ENCODE assay signal across 1 cellular context in the genomic region with DNA sequence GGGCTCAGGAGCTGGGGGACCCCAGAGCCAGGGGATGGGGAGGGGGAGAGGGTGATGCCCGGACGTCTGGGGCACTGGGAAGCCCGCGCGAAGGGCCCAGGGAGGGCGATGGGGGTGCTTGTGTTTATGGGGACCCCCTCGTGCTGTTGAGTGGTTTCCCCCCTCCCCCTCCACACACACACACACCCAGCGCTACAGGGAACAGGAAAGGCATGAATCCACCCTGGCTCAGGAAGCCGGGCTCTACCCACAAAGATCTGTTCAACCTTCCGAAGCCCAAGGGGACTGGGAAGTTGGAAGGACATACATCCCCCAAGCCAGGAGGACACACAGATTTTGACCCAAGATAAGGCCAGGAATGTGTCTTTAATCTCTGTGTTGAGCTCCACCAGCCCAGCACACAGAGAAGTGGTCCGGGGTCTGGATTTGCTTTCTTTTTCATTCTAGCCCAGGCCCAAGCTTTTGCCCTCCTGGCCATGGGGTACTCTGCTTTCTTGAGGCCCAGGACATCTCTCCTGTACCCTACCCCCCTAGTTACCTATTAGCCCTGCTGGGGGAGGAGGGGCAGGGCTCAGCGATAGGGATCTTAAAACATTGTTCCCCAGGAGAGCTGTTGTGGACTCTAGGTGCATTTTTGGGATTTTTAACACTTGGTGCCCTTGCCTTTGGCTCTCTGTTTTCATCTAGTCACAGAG.
TF ChIP-seq lines count a peak whose summit lies in the region.

No MANE protein-coding gene starts in this region.

TF ChIP-seq in HepG2, 621 proteins besides CTCF, POLR2A, EP300 and RAD21 (continued from another document and continues in another):
- TF ChIP-seq ZNF232 (CRISPR knock-in tag; IDR thresholded peaks at IDR 0.05; ENCODE audit: borderline replicate concordance): 0 out of 2 replicates have a peak, but pooled peaks have one; percentile 27
- TF ChIP-seq, protein P1, sequence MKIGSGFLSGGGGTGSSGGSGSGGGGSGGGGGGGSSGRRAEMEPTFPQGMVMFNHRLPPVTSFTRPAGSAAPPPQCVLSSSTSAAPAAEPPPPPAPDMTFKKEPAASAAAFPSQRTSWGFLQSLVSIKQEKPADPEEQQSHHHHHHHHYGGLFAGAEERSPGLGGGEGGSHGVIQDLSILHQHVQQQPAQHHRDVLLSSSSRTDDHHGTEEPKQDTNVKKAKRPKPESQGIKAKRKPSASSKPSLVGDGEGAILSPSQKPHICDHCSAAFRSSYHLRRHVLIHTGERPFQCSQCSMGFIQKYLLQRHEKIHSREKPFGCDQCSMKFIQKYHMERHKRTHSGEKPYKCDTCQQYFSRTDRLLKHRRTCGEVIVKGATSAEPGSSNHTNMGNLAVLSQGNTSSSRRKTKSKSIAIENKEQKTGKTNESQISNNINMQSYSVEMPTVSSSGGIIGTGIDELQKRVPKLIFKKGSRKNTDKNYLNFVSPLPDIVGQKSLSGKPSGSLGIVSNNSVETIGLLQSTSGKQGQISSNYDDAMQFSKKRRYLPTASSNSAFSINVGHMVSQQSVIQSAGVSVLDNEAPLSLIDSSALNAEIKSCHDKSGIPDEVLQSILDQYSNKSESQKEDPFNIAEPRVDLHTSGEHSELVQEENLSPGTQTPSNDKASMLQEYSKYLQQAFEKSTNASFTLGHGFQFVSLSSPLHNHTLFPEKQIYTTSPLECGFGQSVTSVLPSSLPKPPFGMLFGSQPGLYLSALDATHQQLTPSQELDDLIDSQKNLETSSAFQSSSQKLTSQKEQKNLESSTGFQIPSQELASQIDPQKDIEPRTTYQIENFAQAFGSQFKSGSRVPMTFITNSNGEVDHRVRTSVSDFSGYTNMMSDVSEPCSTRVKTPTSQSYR (CRISPR knock-in tag; IDR thresholded peaks at IDR 0.05; ENCODE audit: borderline replicate concordance): 0 out of 2 replicates have a peak, but pooled peaks have one; percentile 16
- TF ChIP-seq ZNF614 (CRISPR knock-in tag; IDR thresholded peaks at IDR 0.05; ENCODE audit: borderline replicate concordance): no peak
- no peak for TF ChIP-seq LCORL (IDR thresholded peaks at IDR 0.05)
- peak; percentile 59 for TF ChIP-seq LCORL (CRISPR knock-in tag; IDR thresholded peaks at IDR 0.05)
- TF ChIP-seq, protein P2, sequence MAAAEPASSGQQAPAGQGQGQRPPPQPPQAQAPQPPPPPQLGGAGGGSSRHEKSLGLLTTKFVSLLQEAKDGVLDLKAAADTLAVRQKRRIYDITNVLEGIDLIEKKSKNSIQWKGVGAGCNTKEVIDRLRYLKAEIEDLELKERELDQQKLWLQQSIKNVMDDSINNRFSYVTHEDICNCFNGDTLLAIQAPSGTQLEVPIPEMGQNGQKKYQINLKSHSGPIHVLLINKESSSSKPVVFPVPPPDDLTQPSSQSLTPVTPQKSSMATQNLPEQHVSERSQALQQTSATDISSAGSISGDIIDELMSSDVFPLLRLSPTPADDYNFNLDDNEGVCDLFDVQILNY (CRISPR knock-in tag; conservative IDR thresholded peaks at IDR 0.05): no peak
- peak; percentile 8 for TF ChIP-seq ZNF18 (CRISPR knock-in tag; IDR thresholded peaks at IDR 0.05; ENCODE audit: insufficient replicate concordance)
- TF ChIP-seq, protein P3, sequence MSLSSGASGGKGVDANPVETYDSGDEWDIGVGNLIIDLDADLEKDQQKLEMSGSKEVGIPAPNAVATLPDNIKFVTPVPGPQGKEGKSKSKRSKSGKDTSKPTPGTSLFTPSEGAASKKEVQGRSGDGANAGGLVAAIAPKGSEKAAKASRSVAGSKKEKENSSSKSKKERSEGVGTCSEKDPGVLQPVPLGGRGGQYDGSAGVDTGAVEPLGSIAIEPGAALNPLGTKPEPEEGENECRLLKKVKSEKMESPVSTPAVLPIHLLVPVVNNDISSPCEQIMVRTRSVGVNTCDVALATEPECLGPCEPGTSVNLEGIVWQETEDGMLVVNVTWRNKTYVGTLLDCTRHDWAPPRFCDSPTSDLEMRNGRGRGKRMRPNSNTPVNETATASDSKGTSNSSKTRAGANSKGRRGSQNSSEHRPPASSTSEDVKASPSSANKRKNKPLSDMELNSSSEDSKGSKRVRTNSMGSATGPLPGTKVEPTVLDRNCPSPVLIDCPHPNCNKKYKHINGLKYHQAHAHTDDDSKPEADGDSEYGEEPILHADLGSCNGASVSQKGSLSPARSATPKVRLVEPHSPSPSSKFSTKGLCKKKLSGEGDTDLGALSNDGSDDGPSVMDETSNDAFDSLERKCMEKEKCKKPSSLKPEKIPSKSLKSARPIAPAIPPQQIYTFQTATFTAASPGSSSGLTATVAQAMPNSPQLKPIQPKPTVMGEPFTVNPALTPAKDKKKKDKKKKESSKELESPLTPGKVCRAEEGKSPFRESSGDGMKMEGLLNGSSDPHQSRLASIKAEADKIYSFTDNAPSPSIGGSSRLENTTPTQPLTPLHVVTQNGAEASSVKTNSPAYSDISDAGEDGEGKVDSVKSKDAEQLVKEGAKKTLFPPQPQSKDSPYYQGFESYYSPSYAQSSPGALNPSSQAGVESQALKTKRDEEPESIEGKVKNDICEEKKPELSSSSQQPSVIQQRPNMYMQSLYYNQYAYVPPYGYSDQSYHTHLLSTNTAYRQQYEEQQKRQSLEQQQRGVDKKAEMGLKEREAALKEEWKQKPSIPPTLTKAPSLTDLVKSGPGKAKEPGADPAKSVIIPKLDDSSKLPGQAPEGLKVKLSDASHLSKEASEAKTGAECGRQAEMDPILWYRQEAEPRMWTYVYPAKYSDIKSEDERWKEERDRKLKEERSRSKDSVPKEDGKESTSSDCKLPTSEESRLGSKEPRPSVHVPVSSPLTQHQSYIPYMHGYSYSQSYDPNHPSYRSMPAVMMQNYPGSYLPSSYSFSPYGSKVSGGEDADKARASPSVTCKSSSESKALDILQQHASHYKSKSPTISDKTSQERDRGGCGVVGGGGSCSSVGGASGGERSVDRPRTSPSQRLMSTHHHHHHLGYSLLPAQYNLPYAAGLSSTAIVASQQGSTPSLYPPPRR (CRISPR knock-in tag; IDR thresholded peaks at IDR 0.05; ENCODE audit: borderline replicate concordance): 0 out of 2 replicates have a peak, but pooled peaks have one; percentile 21
- 0 out of 2 replicates have a peak, but pooled peaks have one; percentile 56 for TF ChIP-seq ZNF343 (CRISPR knock-in tag; IDR thresholded peaks at IDR 0.05)
- TF ChIP-seq, protein P4, sequence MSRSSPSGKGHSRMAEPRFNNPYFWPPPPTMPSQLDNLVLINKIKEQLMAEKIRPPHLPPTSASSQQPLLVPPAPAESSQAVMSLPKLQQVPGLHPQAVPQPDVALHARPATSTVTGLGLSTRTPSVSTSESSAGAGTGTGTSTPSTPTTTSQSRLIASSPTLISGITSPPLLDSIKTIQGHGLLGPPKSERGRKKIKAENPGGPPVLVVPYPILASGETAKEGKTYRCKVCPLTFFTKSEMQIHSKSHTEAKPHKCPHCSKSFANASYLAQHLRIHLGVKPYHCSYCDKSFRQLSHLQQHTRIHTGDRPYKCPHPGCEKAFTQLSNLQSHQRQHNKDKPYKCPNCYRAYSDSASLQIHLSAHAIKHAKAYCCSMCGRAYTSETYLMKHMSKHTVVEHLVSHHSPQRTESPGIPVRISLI (CRISPR knock-in tag; IDR thresholded peaks at IDR 0.05; ENCODE audit: borderline replicate concordance): 0 out of 2 replicates have a peak, but pooled peaks have one; percentile 9
- TF ChIP-seq HNRNPK (IDR thresholded peaks at IDR 0.05; ENCODE audit: low read depth, low read length, poor library complexity, severe bottlenecking): peak; percentile 3
- 0 out of 2 replicates have a peak, but pooled peaks have one; percentile 26 for TF ChIP-seq HOXA5 (CRISPR knock-in tag; IDR thresholded peaks at IDR 0.05)
- no peak for TF ChIP-seq YEATS4 (CRISPR knock-in tag; IDR thresholded peaks at IDR 0.05; ENCODE audit: borderline replicate concordance)
- 0 out of 2 replicates have a peak, but pooled peaks have one; percentile 30 for TF ChIP-seq ZNF510 (CRISPR knock-in tag; IDR thresholded peaks at IDR 0.05; ENCODE audit: low read depth)
- 0 out of 2 replicates have a peak, but pooled peaks have one; percentile 6 for TF ChIP-seq ZBTB38 (CRISPR knock-in tag; IDR thresholded peaks at IDR 0.05)
- TF ChIP-seq ZNF550 (CRISPR knock-in tag; IDR thresholded peaks at IDR 0.05; ENCODE audit: borderline replicate concordance): 0 out of 2 replicates have a peak, but pooled peaks have one; percentile 27
- TF ChIP-seq, protein P5, sequence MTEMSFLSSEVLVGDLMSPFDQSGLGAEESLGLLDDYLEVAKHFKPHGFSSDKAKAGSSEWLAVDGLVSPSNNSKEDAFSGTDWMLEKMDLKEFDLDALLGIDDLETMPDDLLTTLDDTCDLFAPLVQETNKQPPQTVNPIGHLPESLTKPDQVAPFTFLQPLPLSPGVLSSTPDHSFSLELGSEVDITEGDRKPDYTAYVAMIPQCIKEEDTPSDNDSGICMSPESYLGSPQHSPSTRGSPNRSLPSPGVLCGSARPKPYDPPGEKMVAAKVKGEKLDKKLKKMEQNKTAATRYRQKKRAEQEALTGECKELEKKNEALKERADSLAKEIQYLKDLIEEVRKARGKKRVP (CRISPR knock-in tag; IDR thresholded peaks at IDR 0.05): no peak
- TF ChIP-seq, protein P6, sequence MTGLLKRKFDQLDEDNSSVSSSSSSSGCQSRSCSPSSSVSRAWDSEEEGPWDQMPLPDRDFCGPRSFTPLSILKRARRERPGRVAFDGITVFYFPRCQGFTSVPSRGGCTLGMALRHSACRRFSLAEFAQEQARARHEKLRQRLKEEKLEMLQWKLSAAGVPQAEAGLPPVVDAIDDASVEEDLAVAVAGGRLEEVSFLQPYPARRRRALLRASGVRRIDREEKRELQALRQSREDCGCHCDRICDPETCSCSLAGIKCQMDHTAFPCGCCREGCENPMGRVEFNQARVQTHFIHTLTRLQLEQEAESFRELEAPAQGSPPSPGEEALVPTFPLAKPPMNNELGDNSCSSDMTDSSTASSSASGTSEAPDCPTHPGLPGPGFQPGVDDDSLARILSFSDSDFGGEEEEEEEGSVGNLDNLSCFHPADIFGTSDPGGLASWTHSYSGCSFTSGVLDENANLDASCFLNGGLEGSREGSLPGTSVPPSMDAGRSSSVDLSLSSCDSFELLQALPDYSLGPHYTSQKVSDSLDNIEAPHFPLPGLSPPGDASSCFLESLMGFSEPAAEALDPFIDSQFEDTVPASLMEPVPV (CRISPR knock-in tag; IDR thresholded peaks at IDR 0.05): 0 out of 2 replicates have a peak, but pooled peaks have one; percentile 18
- no peak for TF ChIP-seq NONO (IDR thresholded peaks at IDR 0.05)
- 0 out of 2 replicates have a peak, but pooled peaks have one; percentile 33 for TF ChIP-seq NONO (CRISPR knock-in tag; conservative IDR thresholded peaks at IDR 0.05)
- TF ChIP-seq TBX2 (CRISPR knock-in tag; IDR thresholded peaks at IDR 0.05; ENCODE audit: borderline replicate concordance): peak; percentile 45; the same call in 1 of the 2 replicates
- peak; percentile 60; the same call in 1 of the 2 replicates for TF ChIP-seq HDAC2 (CRISPR knock-in tag; IDR thresholded peaks at IDR 0.05)
- 0 out of 2 replicates have a peak, but pooled peaks have one; percentile 25 for TF ChIP-seq ZBTB8A (CRISPR knock-in tag; IDR thresholded peaks at IDR 0.05; ENCODE audit: borderline replicate concordance, low read depth)
- no peak for TF ChIP-seq SOX6 (IDR thresholded peaks at IDR 0.05)
- 0 out of 2 replicates have a peak, but pooled peaks have one; percentile 32 for TF ChIP-seq SOX6 (CRISPR knock-in tag; IDR thresholded peaks at IDR 0.05)
- no peak for TF ChIP-seq PRDM15 (CRISPR knock-in tag; IDR thresholded peaks at IDR 0.05)
- TF ChIP-seq YEATS2 (CRISPR knock-in tag; IDR thresholded peaks at IDR 0.05; ENCODE audit: borderline replicate concordance): no peak
- TF ChIP-seq, protein P7, sequence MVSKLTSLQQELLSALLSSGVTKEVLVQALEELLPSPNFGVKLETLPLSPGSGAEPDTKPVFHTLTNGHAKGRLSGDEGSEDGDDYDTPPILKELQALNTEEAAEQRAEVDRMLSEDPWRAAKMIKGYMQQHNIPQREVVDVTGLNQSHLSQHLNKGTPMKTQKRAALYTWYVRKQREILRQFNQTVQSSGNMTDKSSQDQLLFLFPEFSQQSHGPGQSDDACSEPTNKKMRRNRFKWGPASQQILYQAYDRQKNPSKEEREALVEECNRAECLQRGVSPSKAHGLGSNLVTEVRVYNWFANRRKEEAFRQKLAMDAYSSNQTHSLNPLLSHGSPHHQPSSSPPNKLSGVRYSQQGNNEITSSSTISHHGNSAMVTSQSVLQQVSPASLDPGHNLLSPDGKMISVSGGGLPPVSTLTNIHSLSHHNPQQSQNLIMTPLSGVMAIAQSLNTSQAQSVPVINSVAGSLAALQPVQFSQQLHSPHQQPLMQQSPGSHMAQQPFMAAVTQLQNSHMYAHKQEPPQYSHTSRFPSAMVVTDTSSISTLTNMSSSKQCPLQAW (CRISPR knock-in tag; IDR thresholded peaks at IDR 0.05): peak; percentile 34; the same call in 1 of the 2 replicates
- TF ChIP-seq HNRNPL (IDR thresholded peaks at IDR 0.05; ENCODE audit: low read depth, low read length): no peak
- TF ChIP-seq PCBP1 (IDR thresholded peaks at IDR 0.05; ENCODE audit: borderline replicate concordance, low read depth, low read length): 0 out of 2 replicates have a peak, but pooled peaks have one; percentile 61
